In genomic region chr16:3182608-3183444, GRCh38 we compare ENCODE assay signal across 1 cellular context.
A peak's percentile ranks its signal among the peaks of the same experiment; 100 is the strongest.
TF ChIP-seq lines count a peak whose summit lies in the region.

No MANE protein-coding gene starts in this region.

TF ChIP-seq in K562, 482 proteins besides CTCF, POLR2A, EP300 and RAD21 (continued from another document and continues in another):
- TF ChIP-seq ZBTB40 (IDR thresholded peaks at IDR 0.05) (peak; percentile 73), ZBTB40 (CRISPR knock-in tag; IDR thresholded peaks at IDR 0.05) (no peak), ZNF668 (CRISPR knock-in tag; IDR thresholded peaks at IDR 0.05) (no peak), ELF1 (tag; IDR thresholded peaks at IDR 0.05) (peak; percentile 58), BDP1 (IDR thresholded peaks at IDR 0.05; ENCODE audit: insufficient read depth, insufficient read length) (peak; percentile 57), ETV5 (CRISPR knock-in tag; IDR thresholded peaks at IDR 0.05; ENCODE audit: low read depth) (peak; percentile 70; the same call in 1 of the 2 replicates), FOXA3 (CRISPR knock-in tag; conservative IDR thresholded peaks at IDR 0.05 in 1 of 2, IDR thresholded peaks at IDR 0.05 in 1 of 2) (0 out of 4 replicates have a peak, but pooled peaks of 1 of the 2 experiments have one; percentile 20), TEAD1 (CRISPR knock-in tag; IDR thresholded peaks at IDR 0.05) (peak in 1 of 2 experiments; percentile 76; a peak in 1 of 4 replicates), EGR1 (conservative IDR thresholded peaks at IDR 0.05) (0 out of 2 replicates have a peak, but pooled peaks have one; percentile 37), MAZ (CRISPR knock-in tag; conservative IDR thresholded peaks at IDR 0.05 in 1 of 2, IDR thresholded peaks at IDR 0.05 in 1 of 2) (peak; percentile 10 to 46; a peak in 1 of 4 replicates), ELK1 (CRISPR knock-in tag; IDR thresholded peaks at IDR 0.05) (no peak), OTX1 (CRISPR knock-in tag; IDR thresholded peaks at IDR 0.05) (no peak), ZNF407 (IDR thresholded peaks at IDR 0.05; ENCODE audit: low read depth) (peak; percentile 49; the same call in 1 of the 2 replicates), ZNF263 (CRISPR knock-in tag; IDR thresholded peaks at IDR 0.05; ENCODE audit: borderline replicate concordance) (0 out of 2 replicates have a peak, but pooled peaks have one; percentile 38), BHLHE40 (IDR thresholded peaks at IDR 0.05; ENCODE audit: low read length) (0 out of 2 replicates have a peak, but pooled peaks have one; percentile 1), CSDE1 (IDR thresholded peaks at IDR 0.05) (peak in 1 of 2 experiments; percentile 53; a peak in 2 of 4 replicates), SMAD1 (IDR thresholded peaks at IDR 0.05; ENCODE audit: low read depth, low read length, partially characterized antibody) (no peak), ZNF511 (CRISPR knock-in tag; IDR thresholded peaks at IDR 0.05) (peak; percentile 81; the same call in 1 of the 2 replicates), HMG20B (CRISPR knock-in tag; IDR thresholded peaks at IDR 0.05) (no peak), NCOR1 (IDR thresholded peaks at IDR 0.05) (no peak)
- TF ChIP-seq, protein P1, sequence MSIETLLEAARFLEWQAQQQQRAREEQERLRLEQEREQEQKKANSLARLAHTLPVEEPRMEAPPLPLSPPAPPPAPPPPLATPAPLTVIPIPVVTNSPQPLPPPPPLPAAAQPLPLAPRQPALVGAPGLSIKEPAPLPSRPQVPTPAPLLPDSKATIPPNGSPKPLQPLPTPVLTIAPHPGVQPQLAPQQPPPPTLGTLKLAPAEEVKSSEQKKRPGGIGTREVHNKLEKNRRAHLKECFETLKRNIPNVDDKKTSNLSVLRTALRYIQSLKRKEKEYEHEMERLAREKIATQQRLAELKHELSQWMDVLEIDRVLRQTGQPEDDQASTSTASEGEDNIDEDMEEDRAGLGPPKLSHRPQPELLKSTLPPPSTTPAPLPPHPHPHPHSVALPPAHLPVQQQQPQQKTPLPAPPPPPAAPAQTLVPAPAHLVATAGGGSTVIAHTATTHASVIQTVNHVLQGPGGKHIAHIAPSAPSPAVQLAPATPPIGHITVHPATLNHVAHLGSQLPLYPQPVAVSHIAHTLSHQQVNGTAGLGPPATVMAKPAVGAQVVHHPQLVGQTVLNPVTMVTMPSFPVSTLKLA (conservative IDR thresholded peaks at IDR 0.05) = peak in 1 of 2 experiments; percentile 32; a peak in 2 of 4 replicates
- TF ChIP-seq, protein P2, sequence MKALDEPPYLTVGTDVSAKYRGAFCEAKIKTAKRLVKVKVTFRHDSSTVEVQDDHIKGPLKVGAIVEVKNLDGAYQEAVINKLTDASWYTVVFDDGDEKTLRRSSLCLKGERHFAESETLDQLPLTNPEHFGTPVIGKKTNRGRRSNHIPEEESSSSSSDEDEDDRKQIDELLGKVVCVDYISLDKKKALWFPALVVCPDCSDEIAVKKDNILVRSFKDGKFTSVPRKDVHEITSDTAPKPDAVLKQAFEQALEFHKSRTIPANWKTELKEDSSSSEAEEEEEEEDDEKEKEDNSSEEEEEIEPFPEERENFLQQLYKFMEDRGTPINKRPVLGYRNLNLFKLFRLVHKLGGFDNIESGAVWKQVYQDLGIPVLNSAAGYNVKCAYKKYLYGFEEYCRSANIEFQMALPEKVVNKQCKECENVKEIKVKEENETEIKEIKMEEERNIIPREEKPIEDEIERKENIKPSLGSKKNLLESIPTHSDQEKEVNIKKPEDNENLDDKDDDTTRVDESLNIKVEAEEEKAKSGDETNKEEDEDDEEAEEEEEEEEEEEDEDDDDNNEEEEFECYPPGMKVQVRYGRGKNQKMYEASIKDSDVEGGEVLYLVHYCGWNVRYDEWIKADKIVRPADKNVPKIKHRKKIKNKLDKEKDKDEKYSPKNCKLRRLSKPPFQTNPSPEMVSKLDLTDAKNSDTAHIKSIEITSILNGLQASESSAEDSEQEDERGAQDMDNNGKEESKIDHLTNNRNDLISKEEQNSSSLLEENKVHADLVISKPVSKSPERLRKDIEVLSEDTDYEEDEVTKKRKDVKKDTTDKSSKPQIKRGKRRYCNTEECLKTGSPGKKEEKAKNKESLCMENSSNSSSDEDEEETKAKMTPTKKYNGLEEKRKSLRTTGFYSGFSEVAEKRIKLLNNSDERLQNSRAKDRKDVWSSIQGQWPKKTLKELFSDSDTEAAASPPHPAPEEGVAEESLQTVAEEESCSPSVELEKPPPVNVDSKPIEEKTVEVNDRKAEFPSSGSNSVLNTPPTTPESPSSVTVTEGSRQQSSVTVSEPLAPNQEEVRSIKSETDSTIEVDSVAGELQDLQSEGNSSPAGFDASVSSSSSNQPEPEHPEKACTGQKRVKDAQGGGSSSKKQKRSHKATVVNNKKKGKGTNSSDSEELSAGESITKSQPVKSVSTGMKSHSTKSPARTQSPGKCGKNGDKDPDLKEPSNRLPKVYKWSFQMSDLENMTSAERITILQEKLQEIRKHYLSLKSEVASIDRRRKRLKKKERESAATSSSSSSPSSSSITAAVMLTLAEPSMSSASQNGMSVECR (CRISPR knock-in tag; IDR thresholded peaks at IDR 0.05) = peak; percentile 42; the same call in 1 of the 2 replicates
- TF ChIP-seq, protein P3, sequence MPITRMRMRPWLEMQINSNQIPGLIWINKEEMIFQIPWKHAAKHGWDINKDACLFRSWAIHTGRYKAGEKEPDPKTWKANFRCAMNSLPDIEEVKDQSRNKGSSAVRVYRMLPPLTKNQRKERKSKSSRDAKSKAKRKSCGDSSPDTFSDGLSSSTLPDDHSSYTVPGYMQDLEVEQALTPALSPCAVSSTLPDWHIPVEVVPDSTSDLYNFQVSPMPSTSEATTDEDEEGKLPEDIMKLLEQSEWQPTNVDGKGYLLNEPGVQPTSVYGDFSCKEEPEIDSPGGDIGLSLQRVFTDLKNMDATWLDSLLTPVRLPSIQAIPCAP (CRISPR knock-in tag; IDR thresholded peaks at IDR 0.05; ENCODE audit: borderline replicate concordance) = 0 out of 2 replicates have a peak, but pooled peaks have one; percentile 27
